8 cellular contexts compared by ENCODE assay signal in the genomic region with DNA sequence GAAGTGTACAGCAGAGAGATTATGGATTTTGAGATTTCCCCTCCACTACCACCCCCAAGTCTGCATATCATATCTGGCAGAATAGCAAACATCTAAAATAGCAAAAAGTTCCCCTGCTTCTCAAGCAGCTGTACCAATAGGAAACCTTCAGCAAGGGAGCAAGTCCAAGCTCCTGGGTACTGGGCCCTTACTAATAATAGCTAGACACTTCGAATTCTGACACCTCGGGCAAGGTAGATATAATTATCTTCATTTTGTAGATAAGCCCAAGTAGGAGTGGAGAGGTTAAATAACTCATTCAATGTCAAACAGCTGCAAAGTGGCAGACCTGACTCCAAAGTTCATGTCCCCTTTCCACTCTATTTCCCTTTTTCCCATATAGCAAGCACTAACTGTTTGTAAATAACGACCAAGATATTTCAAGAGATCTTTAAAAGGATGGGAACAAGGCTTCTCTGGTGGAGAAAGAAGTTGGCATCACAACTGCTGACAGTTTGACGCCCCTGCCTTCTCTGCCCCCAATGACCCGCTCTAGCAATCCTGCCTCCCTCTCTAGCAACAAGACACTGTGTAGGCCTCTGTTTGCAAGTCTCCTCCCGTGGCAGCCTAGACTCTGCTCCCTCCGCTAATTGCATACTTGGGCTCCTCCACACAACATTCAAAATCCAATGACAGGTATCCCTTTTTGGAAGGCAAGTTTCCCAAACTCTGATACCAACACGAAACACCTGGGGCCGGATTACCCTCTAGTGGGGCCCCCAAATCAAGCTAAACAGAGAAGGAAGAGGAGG. TPM values are rescaled to one million over a fixed set of nuclear protein-coding genes. Genes with fewer than 3 reads are reported as not detected.
DNase-seq lines count a peak whose midpoint lies in the region; ATAC-seq and TF ChIP-seq lines count a peak whose summit lies in the region.

No MANE protein-coding gene starts in this region.

- H3K4me3 ChIP-seq in AG10803 (ENCODE audit: low read length) (peak overlapping the region; percentile 87), NB4 (ENCODE audit: low read depth, low read length) (peak overlapping the region; percentile 79), mammary epithelial cell (replicated peaks in 1 of 3; ENCODE audit: insufficient read depth in 1 of 3, low read depth in 2 of 3, low read length in 3 of 3) (peak overlapping the region; percentile 64 to 98 (median 79)), lower leg skin (ENCODE audit: low read depth, poor library complexity, severe bottlenecking) (peak overlapping the region; percentile 96), tibial nerve (peak overlapping the region; percentile 78 to 93 (median 80))

- H3K9me3 ChIP-seq in mammary epithelial cell (replicated peaks; ENCODE audit: insufficient read depth, low read length): no peaks in the 10 kb centered on the region
- H3K9me3 ChIP-seq in tibial nerve: peaks cover 0 to 14% (median 0%) of the 10 kb centered on the region in 4 donors

- H3K79me2 ChIP-seq in mammary epithelial cell (ENCODE audit: insufficient read depth, low read length): peaks cover 61% of the 10 kb centered on the region

- DNase-seq in AG10803 (ENCODE audit: low read depth): no peak
- no peak for DNase-seq in NB4 (ENCODE audit: low read depth)
- DNase-seq in mammary epithelial cell: no peak
- DNase-seq in lower leg skin (ENCODE audit: low spot score in 2 of 2): no peak
- no peak for DNase-seq in tibial nerve (ENCODE audit: low spot score in 2 of 2)
- no peak for DNase-seq in stimulated activated CD8-positive, alpha-beta memory T cell treated with anti-CD3 and anti-CD28 coated beads, Interleukin-4, amount 100 ng/mL, for 48 hours

- no peaks in the 10 kb centered on the region for H4K20me1 ChIP-seq in mammary epithelial cell (ENCODE audit: insufficient read depth, low read length)

- TF ChIP-seq POLR2A in NB4 (IDR thresholded peaks at IDR 0.05; ENCODE audit: extremely low read depth, insufficient read length): no peak
- TF ChIP-seq POLR2A in lower leg skin (IDR thresholded peaks at IDR 0.05): no peak
- TF ChIP-seq POLR2A in tibial nerve (IDR thresholded peaks at IDR 0.05): no peak

- H3K27ac ChIP-seq in mammary epithelial cell (ENCODE audit: insufficient read depth, low read depth, low read length): peak overlapping the region; percentile 87
- peak overlapping the region; percentile 82 to 94 (median 92) for H3K27ac ChIP-seq in tibial nerve

- ATAC-seq in GM19438 (IDR thresholded peaks at IDR 0.05; ENCODE audit: low read depth, unreplicated experiment): peak; percentile 26
- no peak for ATAC-seq in HG03442 (IDR thresholded peaks at IDR 0.05; ENCODE audit: unreplicated experiment)

- no peaks in the 10 kb centered on the region for H3K27me3 ChIP-seq in mammary epithelial cell (ENCODE audit: insufficient read depth, low read length)
- H3K27me3 ChIP-seq in tibial nerve: no peaks in the 10 kb centered on the region

- H3K36me3 ChIP-seq in mammary epithelial cell (ENCODE audit: insufficient read depth, low read length): peaks cover 2% of the 10 kb centered on the region
- no peaks in the 10 kb centered on the region for H3K36me3 ChIP-seq in tibial nerve

- peak overlapping the region; percentile 80 for H3K4me2 ChIP-seq in mammary epithelial cell (ENCODE audit: insufficient read depth, low read depth, low read length)

- CTCF ChIA-PET in mammary epithelial cell (lab: Charles Lee; ENCODE audit: low non-redundant PET): interaction anchor here (0.6 kb wide), 1 partner anchor 419 kb away, joined by 4 read pairs; no protein-coding TSS in a partner anchor

- WGBS in mammary epithelial cell (ENCODE audit: low coverage, missing lambda C conversion rate): 5% methylated on average over 9 of the region's 9 CpGs
- 23% methylated on average over 9 of the region's 9 CpGs for WGBS in lower leg skin, 2 donors
- 15 to 21% methylated on average over 9 of the region's 9 CpGs for WGBS in tibial nerve, 2 donors

- TF ChIP-seq CTCF in AG10803 (conservative IDR thresholded peaks at IDR 0.05; ENCODE audit: low read length): no peak
- TF ChIP-seq CTCF in NB4 (IDR thresholded peaks at IDR 0.05; ENCODE audit: low read depth, low read length): no peak
- no peak for TF ChIP-seq CTCF in mammary epithelial cell (conservative IDR thresholded peaks at IDR 0.05 in 1 of 2, IDR thresholded peaks at IDR 0.05 in 1 of 2; ENCODE audit: extremely low read depth in 1 of 2, insufficient read depth in 1 of 2, low read depth in 1 of 2, low read length in 2 of 2)
- no peak for TF ChIP-seq CTCF in lower leg skin (IDR thresholded peaks at IDR 0.05)
- no peak for TF ChIP-seq CTCF in tibial nerve (IDR thresholded peaks at IDR 0.05)

- dilution Hi-C loops in mammary epithelial cell (cut with HindIII; ENCODE audit: low sequenced_read_pairs): no loop called here

- H3K9ac ChIP-seq in mammary epithelial cell (ENCODE audit: insufficient read depth, low read length): peak overlapping the region; percentile 65

- peak overlapping the region; percentile 95 for H2AFZ ChIP-seq in mammary epithelial cell (ENCODE audit: low read depth, low read length)

- no TSS peak for BruUV-seq in mammary epithelial cell (replicated peaks; lab: Mats Ljungman, UMichigan)

- in situ Hi-C loops in mammary epithelial cell (cut with MboI; ENCODE audit: low sequenced_read_pairs in 2 of 2): no loop called here

- intact Hi-C loops in mammary epithelial cell (cut with micrococcal nuclease): no loop called here
- intact Hi-C loops in lower leg skin (cut with DNase I; ENCODE audit: low total_unique reads): no loop called here

- TF ChIP-seq EP300 in tibial nerve (IDR thresholded peaks at IDR 0.05): no peak

- H3K4me1 ChIP-seq in mammary epithelial cell (ENCODE audit: insufficient read depth, low read length) (peaks cover 17% of the 10 kb centered on the region), tibial nerve (peaks cover 0 to 30% (median 9%) of the 10 kb centered on the region in 4 donors)

RNA-seq across cellular contexts. Expression of gene ADAR, which starts 18.7 kb away (rescaled TPM):
- total RNA-seq in mammary epithelial cell (100 to 1,000 TPM in 1 of 2 donors, 10 to 100 TPM in 1; 89.7 to 125 TPM), lower leg skin (100 to 1,000 TPM in 1 of 4 donors, 10 to 100 TPM in 3; 54.3 to 105 (median 73.6) TPM), tibial nerve (100 to 1,000 TPM; 105 to 120 (median 107) TPM)
- 83.3 TPM for polyA plus RNA-seq in mammary epithelial cell
- 167 TPM for polyA minus RNA-seq in mammary epithelial cell

RNA-seq across cellular contexts. Expression of gene CHRNB2, which starts 59.1 kb away (rescaled TPM):
- total RNA-seq in mammary epithelial cell: under 1 TPM; 0.17 to 0.19 TPM
- polyA plus RNA-seq in mammary epithelial cell: 0.17 TPM
- polyA minus RNA-seq in mammary epithelial cell: 1.7 TPM
- total RNA-seq in lower leg skin: under 1 TPM; 0.08 to 0.52 (median 0.26) TPM
- not detected for total RNA-seq in tibial nerve
